7 cellular contexts compared by ENCODE assay signal in the genomic region with DNA sequence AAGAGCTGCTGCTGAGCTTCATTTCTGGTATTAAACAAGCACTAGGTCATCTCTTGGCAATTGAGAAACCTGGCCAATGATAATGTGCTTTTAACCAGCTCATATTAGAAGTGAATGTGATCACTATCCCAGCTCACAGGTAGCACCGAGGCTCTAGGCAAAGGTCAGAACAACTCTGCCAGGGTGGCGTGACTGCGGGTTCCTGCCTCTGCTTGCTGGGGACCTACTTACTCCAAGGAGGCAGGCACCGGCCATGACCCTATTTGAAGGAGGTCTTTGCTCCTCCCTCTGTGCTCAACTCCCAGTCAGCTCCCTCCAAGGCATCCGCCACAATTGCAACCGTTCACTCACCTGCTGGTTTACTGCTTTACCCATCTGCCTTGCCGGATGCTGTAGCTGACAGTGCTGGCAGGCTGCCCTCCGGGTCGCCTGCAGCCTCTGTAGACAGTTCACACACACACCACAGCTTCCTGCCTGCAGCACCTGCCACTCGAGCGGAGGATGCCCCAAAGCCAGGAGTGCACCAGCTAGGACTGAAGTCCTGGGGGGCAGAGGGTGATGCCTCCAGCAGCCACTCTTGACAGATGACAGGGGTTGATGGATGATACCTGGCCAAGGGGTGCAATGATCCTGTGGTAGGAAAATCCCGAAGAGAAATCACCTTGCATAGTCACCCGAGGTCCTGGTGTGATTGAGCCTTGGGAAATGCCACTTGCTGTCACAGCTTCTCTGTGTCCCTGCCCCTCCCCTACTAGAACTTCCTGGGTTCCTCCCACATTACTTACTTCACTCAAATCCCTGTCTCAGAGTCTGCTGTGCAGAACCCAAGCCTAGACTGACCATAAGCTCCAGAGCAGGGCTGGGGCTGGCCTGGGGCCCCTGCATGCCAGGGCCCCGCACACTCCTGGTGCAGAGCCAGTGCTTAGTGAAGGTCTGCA. TPM values are rescaled to one million over a fixed set of nuclear protein-coding genes. Genes with fewer than 3 reads are reported as not detected.
DNase-seq lines count a peak whose midpoint lies in the region; ATAC-seq and FAIRE-seq lines count a peak whose summit lies in the region.

No MANE protein-coding gene starts in this region.

- peaks cover 1 to 8% of the 10 kb centered on the region in 2 donors for H3K27me3 ChIP-seq in small intestine (ENCODE audit: control insufficient read depth in 2 of 2, insufficient read depth in 2 of 2, low read length in 2 of 2)

- H3K27ac ChIP-seq in small intestine (ENCODE audit: low read depth in 1 of 2, low read length in 1 of 2): no peak overlapping the region

- in situ Hi-C loops in ACHN (cut with HindIII; ENCODE audit: low pct_ligation_motif_present, low pct_unique_long_range_greater_than_20kb, low sequenced_read_pairs): no loop called here

- FAIRE-seq in small intestine (lab: Jason Lieb, UNC): no peak

- peak; percentile 89 for ATAC-seq in GM21381 (IDR thresholded peaks at IDR 0.05; ENCODE audit: unreplicated experiment)

- H3K4me1 ChIP-seq in small intestine (ENCODE audit: control insufficient read depth in 2 of 2, insufficient read depth in 1 of 2, low read depth in 1 of 2, low read length in 1 of 2): no peaks in the 10 kb centered on the region

- no peaks in the 10 kb centered on the region for H3K36me3 ChIP-seq in small intestine (ENCODE audit: control insufficient read depth in 2 of 2, insufficient read depth in 2 of 2, low read length in 2 of 2)

- WGBS in small intestine, 3 donors: 15 to 34% (median 23%) methylated on average over 14 of the region's 14 CpGs

- no peaks in the 10 kb centered on the region for H3K9me3 ChIP-seq in small intestine (ENCODE audit: control insufficient read depth, low read depth)

- DNase-seq in NCI-H1694 (lab: John Stamatoyannopoulos, UW): peak; percentile 71
- peak; percentile 79 for DNase-seq in activated CD8-positive, alpha-beta memory T cell treated with anti-CD3 and anti-CD28 coated beads for 24 hours
- peak; percentile 55 for DNase-seq in small intestine
- no peak for DNase-seq in GDM1 (lab: John Stamatoyannopoulos, UW)
- no peak for DNase-seq in NOMO-1 treated with DMSO at 0.1 percent for 48 hours (lab: John Stamatoyannopoulos, UW; ENCODE audit: unreplicated experiment)
- DNase-seq in ACHN: no peak

- H3K4me3 ChIP-seq in small intestine (ENCODE audit: low read depth in 1 of 2, low read length in 2 of 2): no peak overlapping the region

RNA-seq across cellular contexts. Expression of gene VSX1, which starts 8.8 kb away (rescaled TPM):
- polyA plus RNA-seq in small intestine: under 1 TPM in 1 of 3 donors, not detected in 2; 0.04 TPM

RNA-seq across cellular contexts. Expression of gene ACSS1, which starts 32.8 kb away (rescaled TPM):
- 10 to 100 TPM; 27.9 to 65.8 (median 45.1) TPM for polyA plus RNA-seq in small intestine

Comparison
In these comparisons a context has a peak if more than half of its experiments do, and no peak if none do; other contexts are left out.
1. DNase-seq: peak in NCI-H1694 (single experiment), activated CD8-positive, alpha-beta memory T cell treated with anti-CD3 and anti-CD28 coated beads for 24 hours (single experiment) and small intestine (single experiment); none in GDM1 (single experiment), NOMO-1 treated with DMSO at 0.1 percent for 48 hours (single experiment) and ACHN (single experiment).